ENCODE assay signal across 11 cellular contexts in genomic region chr1:195195423-195196057, GRCh38.
DNase-seq lines count a peak whose midpoint lies in the region; ATAC-seq and TF ChIP-seq lines count a peak whose summit lies in the region.
"Had no signal": no experiment of that assay in that cellular context is flagged by ENCODE, and none has a peak within 500 bp of the region (broad histone marks: within the 10 kb centered on the region; RNA-seq: fewer than 3 reads in every experiment).

No MANE protein-coding gene starts in this region.

- TF ChIP-seq CTCF in GM10266 (IDR thresholded peaks at IDR 0.05; ENCODE audit: control insufficient read depth, insufficient read depth, low read depth, missing control alignments) (no peak), SU-DHL-6 (IDR thresholded peaks at IDR 0.05; ENCODE audit: insufficient read depth, low read length, poor library complexity, severe bottlenecking) (no peak)

- no peaks in the 10 kb centered on the region for H3K79me2 ChIP-seq in SU-DHL-6 (ENCODE audit: insufficient read depth, low read length)

- no peaks in the 10 kb centered on the region for H3K9me2 ChIP-seq in SU-DHL-6 (replicated peaks; ENCODE audit: insufficient read depth, low read length)

- H3K36me3 ChIP-seq in SU-DHL-6 (ENCODE audit: low read length): no peaks in the 10 kb centered on the region

- peak overlapping the region; percentile 11 for H2AFZ ChIP-seq in SU-DHL-6 (ENCODE audit: low read depth, low read length, severe bottlenecking)

- peak overlapping the region; percentile 7; the same call in 1 of the 2 replicates for H3K9ac ChIP-seq in SU-DHL-6 (ENCODE audit: low read length)

- peak overlapping the region; percentile 51 for H3K4me2 ChIP-seq in SU-DHL-6 (ENCODE audit: low read depth, low read length, poor library complexity, severe bottlenecking)

- H3K27ac ChIP-seq in SU-DHL-6 (ENCODE audit: low read depth, low read length): peak overlapping the region; percentile 21; the same call in 1 of the 2 replicates
- H3K27ac ChIP-seq: skin epidermis had no signal

- H4K20me1 ChIP-seq in SU-DHL-6 (ENCODE audit: low read depth, low read length): no peaks in the 10 kb centered on the region

- H3K9me3 ChIP-seq in SU-DHL-6 (ENCODE audit: insufficient read depth, low read length): no peaks in the 10 kb centered on the region

- H3K4me3 ChIP-seq in SU-DHL-6 (ENCODE audit: insufficient read depth, low read length, poor library complexity, severe bottlenecking): peak overlapping the region; percentile 7
- H3K4me3 ChIP-seq: skin epidermis had no signal

- H3K27me3 ChIP-seq in SU-DHL-6 (ENCODE audit: low read length): no peaks in the 10 kb centered on the region

- DNase-seq in GM10266 (ENCODE audit: extremely low spot score): peak; percentile 58
- DNase-seq in DMS53 (lab: John Stamatoyannopoulos, UW): no peak
- no peak for DNase-seq in glomerular visceral epithelial cell (ENCODE audit: extremely low spot score)
- no peak for DNase-seq in Kasumi-1 (lab: John Stamatoyannopoulos, UW)
- DNase-seq: caudate nucleus, SHP77 treated with DMSO at 0.1 percent for 48 hours had no signal

- ATAC-seq in GM19328 (IDR thresholded peaks at IDR 0.05; ENCODE audit: unreplicated experiment) (peak; percentile 99), HG02981 (IDR thresholded peaks at IDR 0.05; ENCODE audit: unreplicated experiment) (peak; percentile 96), esophagus mucosa (no peak)

- H3F3A ChIP-seq in SU-DHL-6 (ENCODE audit: insufficient read depth): no peaks in the 10 kb centered on the region
